In genomic region chr10:35451103-35452016, GRCh38 we compare ENCODE assay signal across 8 cellular contexts.
DNase-seq lines count a peak whose midpoint lies in the region; ATAC-seq lines count a peak whose summit lies in the region.

No MANE protein-coding gene starts in this region.

- peak; percentile 99 for ATAC-seq in GM18873 (IDR thresholded peaks at IDR 0.05; ENCODE audit: low FRiP score, unreplicated experiment)
- peak; percentile 97 for ATAC-seq in HG02884 (IDR thresholded peaks at IDR 0.05; ENCODE audit: unreplicated experiment)

- peak; percentile 66 for DNase-seq in RPMI8226
- DNase-seq in NCI-H2107 treated with DMSO at 0.1 percent for 48 hours (lab: John Stamatoyannopoulos, UW; ENCODE audit: unreplicated experiment), result no peak
- DNase-seq in stimulated activated naive CD4-positive, alpha-beta T cell treated with Interleukin-2 at 50 U/mL for 16 hours (lab: John Stamatoyannopoulos, UW), result no peak
- DNase-seq in activated naive CD4-positive, alpha-beta T cell (lab: John Stamatoyannopoulos, UW), result no peak
- no peak for DNase-seq in activated CD4-positive, alpha-beta T cell treated with anti-CD3 and anti-CD28 coated beads, Interleukin-2, amount 50 U/mL, for 48 hours

- peak overlapping the region; percentile 65 for H3K27ac ChIP-seq in layer of hippocampus (ENCODE audit: low read depth, low read length)

- H3K27me3 ChIP-seq in layer of hippocampus (ENCODE audit: control insufficient read depth, insufficient read depth, low read length), result no peaks in the 10 kb centered on the region
